In genomic region chrX:106608016-106608415, GRCh38 we compare ENCODE assay signal across 14 cellular contexts. TPM values are rescaled to one million over a fixed set of nuclear protein-coding genes. Genes with fewer than 3 reads are reported as not detected.
A peak's percentile ranks its signal among the peaks of the same experiment; 100 is the strongest.
DNase-seq lines count a peak whose midpoint lies in the region; ATAC-seq and TF ChIP-seq lines count a peak whose summit lies in the region.
"Had no signal": no experiment of that assay in that cellular context is flagged by ENCODE, and none has a peak within 500 bp of the region (broad histone marks: within the 10 kb centered on the region; RNA-seq: fewer than 3 reads in every experiment).

No MANE protein-coding gene starts in this region.

- no peaks in the 10 kb centered on the region for H3K9me3 Mint-ChIP-seq in natural killer cell treated with Interleukin-12 subunit alpha and Interleukin-12 subunit beta and Interleukin-15 and Interleukin-18, amount 100 ng/mL, for 72 hours

- ATAC-seq in left lung (peak; percentile 61), GM18861 (IDR thresholded peaks at IDR 0.05; ENCODE audit: unreplicated experiment) (no peak)
- no peak for ATAC-seq in natural killer cell treated with Interleukin-12 subunit alpha and Interleukin-12 subunit beta and Interleukin-15 and Interleukin-18, amount 100 ng/mL, for 72 hours

- TF ChIP-seq CTCF in left lung (IDR thresholded peaks at IDR 0.05): no peak

- peak; percentile 36 for DNase-seq in NCI-H345 (lab: John Stamatoyannopoulos, UW)
- DNase-seq in NCI-H345 treated with DMSO at 0.1 percent for 48 hours (lab: John Stamatoyannopoulos, UW; ENCODE audit: unreplicated experiment): no peak
- DNase-seq in NCI-H1092 (lab: John Stamatoyannopoulos, UW): peak; percentile 72
- DNase-seq in T-helper 1 cell: peak in 3 of 5 donors; percentile 15 to 21 (median 17)
- no peak for DNase-seq in left lung
- DNase-seq in ACHN: no peak
- DNase-seq in natural killer cell treated with Interleukin-12 subunit alpha and Interleukin-12 subunit beta and Interleukin-15 and Interleukin-18, amount 100 ng/mL, for 72 hours (ENCODE audit: low spot score): no peak
- DNase-seq: NCI-H446 treated with DMSO at 0.1 percent for 48 hours, RPMI8226, spleen, thyroid gland had no signal

- no peak overlapping the region for H3K4me3 Mint-ChIP-seq in natural killer cell treated with Interleukin-12 subunit alpha and Interleukin-12 subunit beta and Interleukin-15 and Interleukin-18, amount 100 ng/mL, for 72 hours

- no peaks in the 10 kb centered on the region for H3K36me3 ChIP-seq in left lung
- H3K36me3 ChIP-seq: ascending aorta, pancreas, spleen, thyroid gland had no signal

- intact Hi-C loops in left lung (cut with DNase I): no loop called here

- no peak overlapping the region for H3K4me3 ChIP-seq in left lung
- H3K4me3 ChIP-seq: ascending aorta, pancreas, spleen, thyroid gland had no signal

- no peaks in the 10 kb centered on the region for H3K9me3 ChIP-seq in left lung
- H3K9me3 ChIP-seq: ascending aorta, pancreas, spleen, thyroid gland had no signal

- H3K27me3 ChIP-seq in left lung: no peaks in the 10 kb centered on the region
- H3K27me3 ChIP-seq: ascending aorta, thyroid gland had no signal

- peaks cover 12 to 18% of the 10 kb centered on the region in 2 donors for H3K4me1 Mint-ChIP-seq in natural killer cell treated with Interleukin-12 subunit alpha and Interleukin-12 subunit beta and Interleukin-15 and Interleukin-18, amount 100 ng/mL, for 72 hours (ENCODE audit: low read depth in 2 of 2)

- H3K27ac Mint-ChIP-seq in natural killer cell treated with Interleukin-12 subunit alpha and Interleukin-12 subunit beta and Interleukin-15 and Interleukin-18, amount 100 ng/mL, for 72 hours: no peak overlapping the region

- H3K27me3 Mint-ChIP-seq in natural killer cell treated with Interleukin-12 subunit alpha and Interleukin-12 subunit beta and Interleukin-15 and Interleukin-18, amount 100 ng/mL, for 72 hours: peaks cover 0 to 18% of the 10 kb centered on the region in 2 donors

- in situ Hi-C loops in ACHN (cut with HindIII; ENCODE audit: low pct_ligation_motif_present, low pct_unique_long_range_greater_than_20kb, low sequenced_read_pairs): no loop called here

- H3K27ac ChIP-seq in left lung: no peak overlapping the region
- H3K27ac ChIP-seq: ascending aorta, pancreas, spleen, thyroid gland had no signal

- H3K36me3 Mint-ChIP-seq in natural killer cell treated with Interleukin-12 subunit alpha and Interleukin-12 subunit beta and Interleukin-15 and Interleukin-18, amount 100 ng/mL, for 72 hours: peaks cover 4% of the 10 kb centered on the region

- H3K4me1 ChIP-seq in left lung: no peaks in the 10 kb centered on the region
- H3K4me1 ChIP-seq: ascending aorta had no signal

RNA-seq across cellular contexts. Expression of gene RADX, which starts 3.8 kb away (rescaled TPM):
- 1 to 10 TPM; 3.2 to 4.9 TPM for total RNA-seq in left lung
- 1 to 10 TPM; 5.2 to 7.6 TPM for total RNA-seq in natural killer cell treated with Interleukin-12 subunit alpha and Interleukin-12 subunit beta and Interleukin-15 and Interleukin-18, amount 100 ng/mL, for 72 hours
- total RNA-seq: ascending aorta had no signal

Comparison
In these comparisons a context has a peak if more than half of its experiments do, and no peak if none do; other contexts are left out.
1. DNase-seq: peak in NCI-H345 (single experiment), NCI-H1092 (single experiment) and T-helper 1 cell (3 of 5); none in NCI-H345 treated with DMSO at 0.1 percent for 48 hours (single experiment), left lung (0 of 2), ACHN (single experiment) and natural killer cell treated with Interleukin-12 subunit alpha and Interleukin-12 subunit beta and Interleukin-15 and Interleukin-18, amount 100 ng/mL, for 72 hours (single experiment).